11 cellular contexts compared by ENCODE assay signal in the genomic region with DNA sequence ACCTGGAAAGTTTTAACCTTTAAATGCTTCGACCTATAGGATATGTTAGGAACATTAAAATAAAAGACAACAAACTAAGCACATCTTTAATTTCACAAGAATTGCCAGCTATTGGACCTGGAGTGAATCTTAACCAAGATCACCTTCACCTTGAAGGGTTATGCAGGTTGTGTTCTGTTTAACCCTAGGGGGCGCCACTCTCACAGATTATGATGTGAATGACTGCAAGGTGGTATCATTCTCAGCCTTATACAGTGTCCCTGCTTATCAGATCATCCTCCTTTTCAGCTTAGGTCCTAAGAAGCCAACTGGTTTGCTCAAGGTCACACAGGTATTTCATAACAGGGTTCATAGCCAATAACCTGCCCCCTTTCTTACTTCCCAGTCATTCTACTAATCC. TPM values are rescaled to one million over a fixed set of nuclear protein-coding genes. Genes with fewer than 3 reads are reported as not detected.
DNase-seq lines count a peak whose midpoint lies in the region; ATAC-seq lines count a peak whose summit lies in the region.
"Had no signal": no experiment of that assay in that cellular context is flagged by ENCODE, and none has a peak within 500 bp of the region (broad histone marks: within the 10 kb centered on the region; RNA-seq: fewer than 3 reads in every experiment).

No MANE protein-coding gene starts in this region.

- no peak overlapping the region for H2BK15ac ChIP-seq in neuronal stem cell (ENCODE audit: low read length)

- intact Hi-C loops in activated naive CD4-positive, alpha-beta T cell treated with anti-CD3 and anti-CD28 coated beads for 36 hours (cut with micrococcal nuclease), result no loop called here

- H3K9me3 ChIP-seq in neuronal stem cell (replicated peaks in 1 of 2; ENCODE audit: control insufficient read depth in 2 of 2, insufficient read depth in 1 of 2, low read depth in 1 of 2, low read length in 2 of 2), result no peaks in the 10 kb centered on the region

- no peaks in the 10 kb centered on the region for H3K4me1 ChIP-seq in neuronal stem cell (ENCODE audit: control insufficient read depth in 2 of 2, insufficient read depth in 1 of 2, low read depth in 1 of 2, low read length in 2 of 2)

- no peak overlapping the region for H2AK5ac ChIP-seq in neuronal stem cell (ENCODE audit: low read depth, low read length)

- H4K8ac ChIP-seq in neuronal stem cell (ENCODE audit: low read depth, low read length), result no peak overlapping the region

- no peak overlapping the region for H3K18ac ChIP-seq in neuronal stem cell (ENCODE audit: low read length)

- no peak overlapping the region for H3K4ac ChIP-seq in neuronal stem cell (ENCODE audit: low read length)

- CTCF ChIA-PET in activated naive CD4-positive, alpha-beta T cell treated with anti-CD3 and anti-CD28 coated beads for 36 hours (lab: Charles Lee), result interaction anchor here (0.6 to 2.2 kb wide), 3 partner anchors 8 to 60 kb away, joined by 3 to 8 read pairs (median 3); no protein-coding TSS in a partner anchor

- no peak overlapping the region for H4K91ac ChIP-seq in neuronal stem cell (ENCODE audit: low read depth, low read length, poor library complexity)

- DNase-seq in activated naive CD4-positive, alpha-beta T cell treated with anti-CD3 and anti-CD28 coated beads for 36 hours, result peak; percentile 70
- DNase-seq in activated naive CD4-positive, alpha-beta T cell (lab: John Stamatoyannopoulos, UW), result no peak
- no peak for DNase-seq in stimulated activated naive B cell treated with anti-CD40 and anti-IgM and Interleukin-4, amounts not matched to agents 10 μg/mL and 1 μg/mL and 100 μg/mL, for 72 hours
- DNase-seq in superior temporal gyrus (ENCODE audit: extremely low spot score) (no peak), NCI-H446 (lab: John Stamatoyannopoulos, UW) (no peak), neuronal stem cell (ENCODE audit: low spot score) (no peak)
- DNase-seq: DMS79 treated with DMSO at 0.1 percent for 48 hours, IMR-90, left ventricle myocardium superior had no signal

- ATAC-seq in HG03442 (IDR thresholded peaks at IDR 0.05; ENCODE audit: unreplicated experiment), result peak; percentile 41
- peak; percentile 55 to 60 for ATAC-seq in stimulated activated naive B cell treated with anti-CD40 and anti-IgM and Interleukin-4, amounts not matched to agents 10 μg/mL and 1 μg/mL and 100 μg/mL, for 72 hours (replicated peaks)

- no peak overlapping the region for H3K14ac ChIP-seq in neuronal stem cell (ENCODE audit: low read length)

- H3K27me3 ChIP-seq in neuronal stem cell (ENCODE audit: control insufficient read depth in 3 of 3, insufficient read depth in 3 of 3, low read depth in 1 of 3, low read length in 3 of 3), result no peaks in the 10 kb centered on the region

- no peaks in the 10 kb centered on the region for H3K9me3 Mint-ChIP-seq in activated naive CD4-positive, alpha-beta T cell treated with anti-CD3 and anti-CD28 coated beads for 36 hours
- no peaks in the 10 kb centered on the region for H3K9me3 Mint-ChIP-seq in activated naive CD8-positive, alpha-beta T cell (ENCODE audit: low read depth)
- no peaks in the 10 kb centered on the region for H3K9me3 Mint-ChIP-seq in stimulated activated naive B cell treated with anti-CD40 and anti-IgM and Interleukin-4, amounts not matched to agents 10 μg/mL and 1 μg/mL and 100 μg/mL, for 72 hours

- no peak overlapping the region for H3K4me2 ChIP-seq in neuronal stem cell (ENCODE audit: insufficient read depth, low read length, poor library complexity, severe bottlenecking)

- no peak overlapping the region for H3K4me3 Mint-ChIP-seq in activated naive CD4-positive, alpha-beta T cell treated with anti-CD3 and anti-CD28 coated beads for 36 hours
- no peak overlapping the region for H3K4me3 Mint-ChIP-seq in activated naive CD8-positive, alpha-beta T cell
- H3K4me3 Mint-ChIP-seq in stimulated activated naive B cell treated with anti-CD40 and anti-IgM and Interleukin-4, amounts not matched to agents 10 μg/mL and 1 μg/mL and 100 μg/mL, for 72 hours, result peak overlapping the region in 1 of 2 donors; percentile 42

- no peak overlapping the region for H2BK5ac ChIP-seq in neuronal stem cell (ENCODE audit: low read length)

- peaks cover 0 to 15% of the 10 kb centered on the region in 2 donors for H3K36me3 ChIP-seq in neuronal stem cell (replicated peaks in 1 of 2; ENCODE audit: control insufficient read depth in 2 of 2, insufficient read depth in 2 of 2, low read length in 2 of 2)

- no peak overlapping the region for H2BK12ac ChIP-seq in neuronal stem cell (ENCODE audit: low read length)

- WGBS in neuronal stem cell (ENCODE audit: extremely low coverage in 2 of 2, insufficient read length in 2 of 2, insufficient replicate concordance in 1 of 2), 2 donors, result no CpG with 5 or more reads among the region's 2 CpGs

- H3K27me3 Mint-ChIP-seq in activated naive CD4-positive, alpha-beta T cell treated with anti-CD3 and anti-CD28 coated beads for 36 hours (ENCODE audit: low read depth), result no peaks in the 10 kb centered on the region
- no peaks in the 10 kb centered on the region for H3K27me3 Mint-ChIP-seq in activated naive CD8-positive, alpha-beta T cell
- no peaks in the 10 kb centered on the region for H3K27me3 Mint-ChIP-seq in stimulated activated naive B cell treated with anti-CD40 and anti-IgM and Interleukin-4, amounts not matched to agents 10 μg/mL and 1 μg/mL and 100 μg/mL, for 72 hours

- peaks cover 5% of the 10 kb centered on the region for H3K36me3 Mint-ChIP-seq in activated naive CD4-positive, alpha-beta T cell treated with anti-CD3 and anti-CD28 coated beads for 36 hours (ENCODE audit: low read depth)
- peaks cover 2% of the 10 kb centered on the region for H3K36me3 Mint-ChIP-seq in activated naive CD8-positive, alpha-beta T cell
- peaks cover 0 to 7% of the 10 kb centered on the region in 2 donors for H3K36me3 Mint-ChIP-seq in stimulated activated naive B cell treated with anti-CD40 and anti-IgM and Interleukin-4, amounts not matched to agents 10 μg/mL and 1 μg/mL and 100 μg/mL, for 72 hours

- no peak overlapping the region for H3K27ac ChIP-seq in neuronal stem cell (replicated peaks; ENCODE audit: low read length)

- no peak overlapping the region for H2AFZ ChIP-seq in neuronal stem cell (ENCODE audit: low read length)

- H3K4me1 Mint-ChIP-seq in activated naive CD4-positive, alpha-beta T cell treated with anti-CD3 and anti-CD28 coated beads for 36 hours (ENCODE audit: low read depth), result peaks cover 35% of the 10 kb centered on the region
- H3K4me1 Mint-ChIP-seq in activated naive CD8-positive, alpha-beta T cell (ENCODE audit: low read depth), result peaks cover 37% of the 10 kb centered on the region
- H3K4me1 Mint-ChIP-seq in stimulated activated naive B cell treated with anti-CD40 and anti-IgM and Interleukin-4, amounts not matched to agents 10 μg/mL and 1 μg/mL and 100 μg/mL, for 72 hours, result peaks cover 8 to 22% of the 10 kb centered on the region in 2 donors

- no peaks in the 10 kb centered on the region for H3K79me1 ChIP-seq in neuronal stem cell (ENCODE audit: low read depth, low read length)

- no peak overlapping the region for H3K23ac ChIP-seq in neuronal stem cell (ENCODE audit: low read depth, low read length, poor library complexity)

- no peak overlapping the region for H3K9ac ChIP-seq in neuronal stem cell (ENCODE audit: low read depth, low read length, poor library complexity)

- H3K27ac Mint-ChIP-seq in activated naive CD4-positive, alpha-beta T cell treated with anti-CD3 and anti-CD28 coated beads for 36 hours, result no peak overlapping the region
- peak overlapping the region; percentile 54 for H3K27ac Mint-ChIP-seq in activated naive CD8-positive, alpha-beta T cell
- no peak overlapping the region for H3K27ac Mint-ChIP-seq in stimulated activated naive B cell treated with anti-CD40 and anti-IgM and Interleukin-4, amounts not matched to agents 10 μg/mL and 1 μg/mL and 100 μg/mL, for 72 hours

- H3K4me3 ChIP-seq in neuronal stem cell (ENCODE audit: low read length in 2 of 2), result no peak overlapping the region

- H2BK120ac ChIP-seq in neuronal stem cell (ENCODE audit: low read depth, low read length), result no peak overlapping the region

RNA-seq across cellular contexts. Expression of a gene that starts 23.5 kb away (rescaled TPM):
- 10 to 100 TPM; 14.2 to 14.4 TPM for total RNA-seq in activated naive CD4-positive, alpha-beta T cell treated with anti-CD3 and anti-CD28 coated beads for 36 hours
- polyA plus RNA-seq in neuronal stem cell (2013, experiment 1 of 2), result 5.9 TPM
- 5.6 TPM for polyA plus RNA-seq in neuronal stem cell (2013, experiment 2 of 2)
